ENCODE assay signal across 10 cellular contexts in the genomic region with DNA sequence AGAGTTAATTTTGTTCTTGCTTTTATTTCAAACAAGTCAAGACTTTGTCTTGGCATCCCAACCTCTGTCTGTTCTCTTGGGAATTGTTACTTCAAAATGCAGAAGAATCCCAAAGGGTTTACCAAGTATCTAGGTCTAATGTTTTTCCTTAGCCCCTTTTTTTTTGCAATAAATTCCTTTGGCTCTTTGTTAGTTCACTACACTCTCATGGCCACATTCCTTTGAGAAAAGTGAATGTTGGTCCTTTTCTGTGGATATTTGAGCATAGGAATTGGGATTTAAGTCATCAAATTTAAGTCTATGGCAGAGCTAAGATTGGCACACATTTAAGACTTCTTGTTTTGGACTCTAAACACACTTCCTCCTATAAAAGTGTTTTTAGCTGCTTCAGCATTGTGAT. TPM values are rescaled to one million over a fixed set of nuclear protein-coding genes. Genes with fewer than 3 reads are reported as not detected.
DNase-seq lines count a peak whose midpoint lies in the region; ATAC-seq and TF ChIP-seq lines count a peak whose summit lies in the region.
"Had no signal": no experiment of that assay in that cellular context is flagged by ENCODE, and none has a peak within 500 bp of the region (broad histone marks: within the 10 kb centered on the region; RNA-seq: fewer than 3 reads in every experiment).

No MANE protein-coding gene starts in this region.

- peak overlapping the region; percentile 87 for H3K4me2 ChIP-seq in OCI-LY1 (ENCODE audit: low read length)

- peaks cover 47% of the 10 kb centered on the region for H3K79me2 ChIP-seq in OCI-LY1 (ENCODE audit: insufficient read depth, low read length)

- H3F3A ChIP-seq in OCI-LY1 (ENCODE audit: insufficient read depth, low read length), result no peaks in the 10 kb centered on the region

- peaks cover 32% of the 10 kb centered on the region for H3K36me3 ChIP-seq in OCI-LY1 (ENCODE audit: insufficient read depth, low read length)
- no peaks in the 10 kb centered on the region for H3K36me3 ChIP-seq in endocrine pancreas (ENCODE audit: control insufficient read depth, insufficient read depth, low read length)

- H3K4me1 ChIP-seq in OCI-LY1 (ENCODE audit: insufficient read depth, low read length, severe bottlenecking) (peaks cover 40% of the 10 kb centered on the region), endocrine pancreas (ENCODE audit: control insufficient read depth, insufficient read depth, low read length) (peaks cover 27% of the 10 kb centered on the region)

- peaks cover 45% of the 10 kb centered on the region for H3K4me1 Mint-ChIP-seq in osteocyte (ENCODE audit: unreplicated experiment)

- no peak for TF ChIP-seq CTCF in OCI-LY1 (IDR thresholded peaks at IDR 0.05; ENCODE audit: low read length)
- no peak for TF ChIP-seq CTCF in osteocyte (IDR thresholded peaks at IDR 0.05)

- H3K9ac ChIP-seq in OCI-LY1 (ENCODE audit: low read length) (no peak overlapping the region), endocrine pancreas (ENCODE audit: control insufficient read depth, insufficient read depth, low read length) (no peak overlapping the region)

- H3K27ac Mint-ChIP-seq in osteocyte (ENCODE audit: unreplicated experiment), result peak overlapping the region; percentile 99

- no peaks in the 10 kb centered on the region for H3K9me3 Mint-ChIP-seq in osteocyte (ENCODE audit: unreplicated experiment)

- no peaks in the 10 kb centered on the region for H3K9me2 ChIP-seq in OCI-LY1 (ENCODE audit: low read depth, low read length)

- H3K4me3 ChIP-seq in OCI-LY1 (ENCODE audit: low read depth, low read length, poor library complexity, severe bottlenecking) (peak overlapping the region; percentile 91), endocrine pancreas (ENCODE audit: control insufficient read depth, insufficient read depth, low read length) (peak overlapping the region; percentile 99)

- no peaks in the 10 kb centered on the region for H3K27me3 Mint-ChIP-seq in osteocyte (ENCODE audit: unreplicated experiment)

- H3K27me3 ChIP-seq in OCI-LY1 (ENCODE audit: insufficient read depth, low read length) (no peaks in the 10 kb centered on the region), endocrine pancreas (ENCODE audit: control insufficient read depth, insufficient read depth, low read length) (no peaks in the 10 kb centered on the region)

- no peaks in the 10 kb centered on the region for H4K20me1 ChIP-seq in OCI-LY1 (ENCODE audit: insufficient read depth, low read length)

- H3K36me3 Mint-ChIP-seq in osteocyte (ENCODE audit: unreplicated experiment), result peaks cover 8% of the 10 kb centered on the region

- H3K9me3 ChIP-seq in OCI-LY1 (ENCODE audit: low read length) (no peaks in the 10 kb centered on the region), endocrine pancreas (ENCODE audit: control insufficient read depth, low read length) (no peaks in the 10 kb centered on the region)

- DNase-seq in NOMO-1 treated with DMSO at 0.1 percent for 48 hours (lab: John Stamatoyannopoulos, UW; ENCODE audit: unreplicated experiment) (peak; percentile 18), NOMO-1 treated with dmso at 0.1 percent for 144 hours (lab: John Stamatoyannopoulos, UW; ENCODE audit: unreplicated experiment) (no peak), osteocyte (ENCODE audit: extremely low spot score, unreplicated experiment) (no peak), NCI-H1930 (lab: John Stamatoyannopoulos, UW) (no peak)
- DNase-seq: 8988T; activated CD8-positive, alpha-beta memory T cell treated with anti-CD3 and anti-CD28 coated beads for 24 hours had no signal

- ATAC-seq in HG02623 (IDR thresholded peaks at IDR 0.05; ENCODE audit: unreplicated experiment), result no peak
- ATAC-seq in GM21723 (IDR thresholded peaks at IDR 0.05; ENCODE audit: unreplicated experiment), result no peak

- H2AFZ ChIP-seq in OCI-LY1 (ENCODE audit: low read length), result no peak overlapping the region

- peak overlapping the region; percentile 98 for H3K4me3 Mint-ChIP-seq in osteocyte (ENCODE audit: unreplicated experiment)

- no peak overlapping the region for H3K27ac ChIP-seq in OCI-LY1 (ENCODE audit: low read depth, low read length, poor library complexity, severe bottlenecking)

RNA-seq across cellular contexts. Expression of a gene that starts 1.8 kb away (rescaled TPM):
- 61.0 and 65.1 TPM in 2 replicates for total RNA-seq in osteocyte

RNA-seq across cellular contexts. Expression of a gene that starts 2.9 kb away (rescaled TPM):
- 46.6 and 49.8 TPM in 2 replicates for total RNA-seq in osteocyte

RNA-seq across cellular contexts. Expression of a gene that starts 24.3 kb away (rescaled TPM):
- total RNA-seq in osteocyte, result 9.5 and 9.9 TPM in 2 replicates
